Comparison of ENCODE assay signal across 7 cellular contexts in genomic region chr15:85487796-85488195, GRCh38.
DNase-seq lines count a peak whose midpoint lies in the region; FAIRE-seq and TF ChIP-seq lines count a peak whose summit lies in the region.
"Not testable (repeated sequence)": the region's sequence is repeated elsewhere in the genome, so short reads cannot be mapped to it uniquely, and the experiment has no call there.

No MANE protein-coding gene starts in this region.

- H3K4me1 Mint-ChIP-seq in astrocyte (ENCODE audit: low read depth, unreplicated experiment) (peaks cover 54% of the 10 kb centered on the region), endothelial cell (ENCODE audit: unreplicated experiment) (peaks cover 46% of the 10 kb centered on the region)

- H3K79me2 ChIP-seq in astrocyte (ENCODE audit: insufficient read depth, low read length): peaks cover 65% of the 10 kb centered on the region

- not testable (repeated sequence) for H2AFZ ChIP-seq in astrocyte (ENCODE audit: low read depth, low read length)

- H3K4me3 ChIP-seq in astrocyte (ENCODE audit: insufficient read depth, low read depth, low read length): not testable (repeated sequence)

- H3K27ac Mint-ChIP-seq in astrocyte (ENCODE audit: unreplicated experiment): peak overlapping the region; percentile 34
- H3K27ac Mint-ChIP-seq in endothelial cell (ENCODE audit: unreplicated experiment): not testable (repeated sequence)

- H3K4me1 ChIP-seq in astrocyte (ENCODE audit: insufficient read depth, low read length): not testable (repeated sequence)

- not testable (repeated sequence) for H3K27me3 Mint-ChIP-seq in astrocyte (ENCODE audit: low read depth, unreplicated experiment); endothelial cell (ENCODE audit: unreplicated experiment)

- not testable (repeated sequence) for H3K9ac ChIP-seq in astrocyte (ENCODE audit: low read length)

- not testable (repeated sequence) for FAIRE-seq in astrocyte (lab: Jason Lieb, UNC)

- not testable (repeated sequence) for H3K36me3 ChIP-seq in astrocyte (ENCODE audit: insufficient read depth, low read length)

- H3K36me3 Mint-ChIP-seq in astrocyte (ENCODE audit: low read depth, unreplicated experiment); endothelial cell (ENCODE audit: low read depth, unreplicated experiment): not testable (repeated sequence)

- H3K4me3 Mint-ChIP-seq in astrocyte (ENCODE audit: unreplicated experiment): not testable (repeated sequence)
- peak overlapping the region; percentile 30 for H3K4me3 Mint-ChIP-seq in endothelial cell (ENCODE audit: unreplicated experiment)

- H3K9me3 ChIP-seq in astrocyte (ENCODE audit: insufficient read depth, low read depth, low read length): not testable (repeated sequence)

- H4K20me1 ChIP-seq in astrocyte (ENCODE audit: insufficient read depth, low read length): peaks cover 52% of the 10 kb centered on the region

- not testable (repeated sequence) for H3K27ac ChIP-seq in astrocyte (ENCODE audit: low read depth, low read length)

- H3K4me2 ChIP-seq in astrocyte (ENCODE audit: low read length): not testable (repeated sequence)

- not testable (repeated sequence) for H3K9me3 Mint-ChIP-seq in astrocyte (ENCODE audit: unreplicated experiment); endothelial cell (ENCODE audit: unreplicated experiment)

- TF ChIP-seq CTCF in astrocyte (IDR thresholded peaks at IDR 0.05; ENCODE audit: insufficient read depth, low read depth, low read length); endothelial cell (IDR thresholded peaks at IDR 0.05; ENCODE audit: unreplicated experiment): not testable (repeated sequence)

- H3K27me3 ChIP-seq in astrocyte (ENCODE audit: insufficient read depth, low read length): not testable (repeated sequence)

- DNase-seq in Daoy (ENCODE audit: low read depth) (peak; percentile 17), HT1080 (ENCODE audit: low read depth) (peak; percentile 48), SW480 (ENCODE audit: low spot score) (peak; percentile 14), astrocyte (ENCODE audit: low read depth) (peak; percentile 46), kidney tubule cell (ENCODE audit: low spot score) (peak; percentile 95), renal cortical epithelial cell (ENCODE audit: low read depth) (peak; percentile 89)
- not testable (repeated sequence) for DNase-seq in endothelial cell (ENCODE audit: low spot score)
